20 cellular contexts compared by ENCODE assay signal in the genomic region with DNA sequence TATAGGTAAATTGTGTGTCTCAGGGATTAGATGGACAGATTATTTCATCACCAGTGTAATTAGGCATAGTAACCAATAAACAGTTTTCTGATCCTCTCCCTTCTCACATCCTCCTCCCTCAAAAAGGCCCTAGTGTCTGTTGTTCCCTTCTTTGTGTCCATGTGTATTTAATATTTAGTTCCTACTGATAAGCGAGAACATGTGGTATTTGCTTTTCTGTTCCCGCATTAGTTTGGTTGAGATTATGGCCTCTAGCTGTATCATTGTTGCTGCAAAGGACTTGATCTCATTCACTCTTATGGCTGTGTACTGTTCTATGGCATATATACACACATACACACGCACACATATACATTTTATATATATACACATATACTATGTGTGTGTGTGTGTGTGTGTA.
DNase-seq lines count a peak whose midpoint lies in the region; ATAC-seq, FAIRE-seq and TF ChIP-seq lines count a peak whose summit lies in the region.
"Had no signal": no experiment of that assay in that cellular context is flagged by ENCODE, and none has a peak within 500 bp of the region (broad histone marks: within the 10 kb centered on the region; RNA-seq: fewer than 3 reads in every experiment).

No MANE protein-coding gene starts in this region.

- intact Hi-C loops in body of pancreas (cut with DNase I), result no loop called here
- intact Hi-C loops in pancreas (cut with DNase I), result no loop called here

- H3K4me1 ChIP-seq in A549 (no peaks in the 10 kb centered on the region), body of pancreas (peaks cover 15% of the 10 kb centered on the region), pancreas (peaks cover 0 to 5% (median 0%) of the 10 kb centered on the region in 3 donors)
- H3K4me1 ChIP-seq: BLaER1 treated with 17β-estradiol and CSF1 and Interleukin-3, amounts not matched to agents 10 nM and 100 nM; Caco-2 had no signal

- 53% methylated on average over 3 of the region's 3 CpGs for WGBS in A549 (ENCODE audit: missing lambda C conversion rate)
- WGBS in body of pancreas, 2 donors, result 45 to 49% methylated on average over 3 of the region's 3 CpGs
- whole genome bisulfite sequencing in pancreas, 2 donors, result 45 to 46% methylated on average over 3 of the region's 3 CpGs

- H3K4me2 ChIP-seq in A549, result no peak overlapping the region
- H3K4me2 ChIP-seq: BLaER1 treated with 17β-estradiol and CSF1 and Interleukin-3, amounts not matched to agents 10 nM and 100 nM had no signal

- no peaks in the 10 kb centered on the region for H3K9me3 ChIP-seq in A549
- no peaks in the 10 kb centered on the region for H3K9me3 ChIP-seq in body of pancreas
- H3K9me3 ChIP-seq in pancreas, result no peaks in the 10 kb centered on the region
- H3K9me3 ChIP-seq: BLaER1 treated with 17β-estradiol and CSF1 and Interleukin-3, amounts not matched to agents 10 nM and 100 nM; Caco-2 had no signal

- H3K27me3 ChIP-seq in body of pancreas (no peaks in the 10 kb centered on the region), pancreas (no peaks in the 10 kb centered on the region)
- H3K27me3 ChIP-seq: BLaER1 treated with 17β-estradiol and CSF1 and Interleukin-3, amounts not matched to agents 10 nM and 100 nM had no signal

- H3K36me3 ChIP-seq in body of pancreas (replicated peaks in 1 of 2; ENCODE audit: insufficient read depth in 1 of 2, low read depth in 2 of 2) (no peaks in the 10 kb centered on the region), pancreas (no peaks in the 10 kb centered on the region)
- H3K36me3 ChIP-seq: BLaER1 treated with 17β-estradiol and CSF1 and Interleukin-3, amounts not matched to agents 10 nM and 100 nM had no signal

- no peak for DNase-seq in A549 (ENCODE audit: low read depth in 1 of 2, low spot score in 1 of 2)
- no peak for DNase-seq in body of pancreas
- no peak for DNase-seq in pancreas
- no peak for DNase-seq in HCEC 1CT
- DNase-seq in NCI-H2227 (lab: John Stamatoyannopoulos, UW; ENCODE audit: unreplicated experiment), result no peak
- DNase-seq: 8988T; AML-193; Caco-2; Calu3; CD4-positive, alpha-beta T cell; CD8-positive, alpha-beta T cell; DMS79 treated with DMSO at 0.1 percent for 48 hours; GF-D8 had no signal

- no peak overlapping the region for H3K27ac ChIP-seq in A549
- H3K27ac ChIP-seq in body of pancreas, result no peak overlapping the region
- H3K27ac ChIP-seq in pancreas, result no peak overlapping the region
- H3K27ac ChIP-seq: BLaER1 treated with 17β-estradiol and CSF1 and Interleukin-3, amounts not matched to agents 10 nM and 100 nM; C4-2B had no signal

- no peak for ATAC-seq in A549
- peak; percentile 50 for ATAC-seq in body of pancreas
- peak in 3 of 4 donors; percentile 44 to 80 (median 60) for ATAC-seq in pancreas
- ATAC-seq: CD8-positive, alpha-beta T cell had no signal

- no peak for TF ChIP-seq POLR2A in A549 (IDR thresholded peaks at IDR 0.05; ENCODE audit: low read length)
- no peak for TF ChIP-seq POLR2A in body of pancreas (IDR thresholded peaks at IDR 0.05)

- no peak for TF ChIP-seq RAD21 in A549 (conservative IDR thresholded peaks at IDR 0.05 in 1 of 2, IDR thresholded peaks at IDR 0.05 in 1 of 2)

- POLR2A ChIA-PET in A549 (lab: Yijun Ruan, JAX), result no interaction called here

- CTCF ChIA-PET in A549 (lab: Yijun Ruan, JAX), result no interaction called here

- TF ChIP-seq EP300 in A549 (IDR thresholded peaks at IDR 0.05), result no peak

- TF ChIP-seq CTCF in A549 (IDR thresholded peaks at IDR 0.05), result no peak
- no peak for TF ChIP-seq CTCF in body of pancreas (IDR thresholded peaks at IDR 0.05)
- TF ChIP-seq CTCF in pancreas (IDR thresholded peaks at IDR 0.05), result no peak

- no peak for FAIRE-seq in A549 (lab: Jason Lieb, UNC)
- FAIRE-seq in pancreas (lab: Jason Lieb, UNC), result no peak
- FAIRE-seq: A204.1, D721Med, G401.6, GM12891, GM19239 had no signal

- no peak overlapping the region for H3K4me3 ChIP-seq in A549
- no peak overlapping the region for H3K4me3 ChIP-seq in body of pancreas
- no peak overlapping the region for H3K4me3 ChIP-seq in pancreas
- H3K4me3 ChIP-seq: BLaER1 treated with 17β-estradiol and CSF1 and Interleukin-3, amounts not matched to agents 10 nM and 100 nM had no signal

TF ChIP-seq in A549, 52 proteins besides CTCF, POLR2A, EP300 and RAD21:
- no peak for TF ChIP-seq MYC (IDR thresholded peaks at IDR 0.05; ENCODE audit: borderline replicate concordance, low read length)
- TF ChIP-seq FOSL2 (IDR thresholded peaks at IDR 0.05), result peak; percentile 5; the same call in 1 of the 2 replicates
- no peak for TF ChIP-seq FOSL2 (CRISPR knock-in tag; IDR thresholded peaks at IDR 0.05)
TF ChIP-seq in A549: peak in this region for 1.

Comparison
In these comparisons a context has a peak if more than half of its experiments do, and no peak if none do; other contexts are left out.
1. ATAC-seq: peak in body of pancreas (single experiment) and pancreas (3 of 4); none in A549 (0 of 2).